ENCODE assay signal across 21 cellular contexts in the genomic region with DNA sequence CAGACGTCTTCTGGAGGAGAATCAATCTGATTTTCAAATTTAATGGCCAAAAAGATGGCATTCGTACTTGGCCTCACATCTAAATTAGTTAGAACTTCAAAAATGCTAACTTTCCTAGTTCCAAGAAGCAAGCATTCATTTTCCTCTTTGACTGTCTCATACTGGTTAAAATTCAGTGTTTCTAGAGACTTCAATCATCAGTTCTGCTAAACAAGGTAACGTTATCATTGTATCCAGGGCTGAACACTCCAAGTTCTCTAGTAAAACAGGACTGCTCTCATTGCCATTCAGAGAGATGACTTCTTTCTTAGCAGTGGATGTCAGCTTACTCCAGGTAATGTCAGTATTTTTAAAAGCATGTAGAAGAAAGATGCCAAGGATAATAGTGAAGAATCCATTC. TPM values are rescaled to one million over a fixed set of nuclear protein-coding genes. Genes with fewer than 3 reads are reported as not detected.
DNase-seq lines count a peak whose midpoint lies in the region; ATAC-seq and TF ChIP-seq lines count a peak whose summit lies in the region.
"Had no signal": no experiment of that assay in that cellular context is flagged by ENCODE, and none has a peak within 500 bp of the region (broad histone marks: within the 10 kb centered on the region; RNA-seq: fewer than 3 reads in every experiment).

No MANE protein-coding gene starts in this region.

- TF ChIP-seq RAD21 in SK-N-SH (IDR thresholded peaks at IDR 0.05; ENCODE audit: low read length), result no peak

- peaks cover 13% of the 10 kb centered on the region for H3K4me1 Mint-ChIP-seq in activated CD4-positive, alpha-beta T cell treated with anti-CD3 and anti-CD28 coated beads for 36 hours
- H3K4me1 Mint-ChIP-seq in activated naive CD4-positive, alpha-beta T cell treated with anti-CD3 and anti-CD28 coated beads for 36 hours (ENCODE audit: low read depth), result peaks cover 16% of the 10 kb centered on the region
- H3K4me1 Mint-ChIP-seq in activated T-helper 17 cell treated with anti-CD3 and anti-CD28 coated beads, Interleukin-2, amount 50 U/mL, for 72 hours, result peaks cover 12% of the 10 kb centered on the region
- peaks cover 10% of the 10 kb centered on the region for H3K4me1 Mint-ChIP-seq in stimulated activated effector memory CD8-positive, alpha-beta T cell treated with anti-CD3 and anti-CD28 coated beads, Interleukin-12 subunit alpha, Interleukin-12 subunit beta, amount 100 ng/mL, for 72 hours

- TF ChIP-seq EP300 in SK-N-SH (IDR thresholded peaks at IDR 0.05; ENCODE audit: borderline replicate concordance in 1 of 2, low read depth in 1 of 2, low read length in 1 of 2), result no peak

- no peaks in the 10 kb centered on the region for H3F3A ChIP-seq in SK-N-SH (replicated peaks; ENCODE audit: insufficient read depth)

- H3K27me3 Mint-ChIP-seq in activated CD4-positive, alpha-beta T cell treated with anti-CD3 and anti-CD28 coated beads for 36 hours, result no peaks in the 10 kb centered on the region
- peaks cover 5% of the 10 kb centered on the region for H3K27me3 Mint-ChIP-seq in activated naive CD4-positive, alpha-beta T cell treated with anti-CD3 and anti-CD28 coated beads for 36 hours (ENCODE audit: low read depth)
- peaks cover 10% of the 10 kb centered on the region for H3K27me3 Mint-ChIP-seq in activated T-helper 17 cell treated with anti-CD3 and anti-CD28 coated beads, Interleukin-2, amount 50 U/mL, for 72 hours

- intact Hi-C loops in activated CD4-positive, alpha-beta T cell treated with anti-CD3 and anti-CD28 coated beads for 36 hours (cut with DNase I, micrococcal nuclease), result loop anchor here in 1 of 2 experiments (1.0 to 10.0 kb wide), 4 partner anchors 34 to 1116 kb away; partner anchors contain the start of genes ENTPD6 and VSX1
- intact Hi-C loops in activated naive CD4-positive, alpha-beta T cell treated with anti-CD3 and anti-CD28 coated beads for 36 hours (cut with micrococcal nuclease), result loop anchor here (1.0 to 5.0 kb wide), 3 partner anchors 34 to 76 kb away; no protein-coding TSS in a partner anchor

- 7% methylated on average over 3 of the region's 3 CpGs for WGBS in SK-N-SH (ENCODE audit: low lambda C conversion rate)

- no peak overlapping the region for H3K9ac ChIP-seq in SK-N-SH
- H3K9ac ChIP-seq: GM23248, KMS-11 had no signal

- H3K79me2 ChIP-seq in SK-N-SH (ENCODE audit: insufficient read depth), result no peaks in the 10 kb centered on the region

- H3K27me3 ChIP-seq in SK-N-SH (ENCODE audit: insufficient read depth), result no peaks in the 10 kb centered on the region; the same call in 1 of the 2 replicates

- no peak for TF ChIP-seq CTCF in SK-N-SH (IDR thresholded peaks at IDR 0.05)

- no peak for DNase-seq in activated CD4-positive, alpha-beta T cell treated with anti-CD3 and anti-CD28 coated beads for 36 hours
- no peak for DNase-seq in activated CD4-positive, alpha-beta T cell treated with anti-CD3 and anti-CD28 coated beads, Interleukin-2, amount 50 U/mL, for 1 hour
- DNase-seq in activated naive CD4-positive, alpha-beta T cell treated with anti-CD3 and anti-CD28 coated beads, Interleukin-2, amount 50 U/mL, for 72 hours (ENCODE audit: low spot score in 2 of 2), result no peak
- no peak for DNase-seq in activated naive CD4-positive, alpha-beta T cell treated with anti-CD3 and anti-CD28 coated beads for 36 hours
- no peak for DNase-seq in stimulated activated effector memory CD8-positive, alpha-beta T cell treated with anti-CD3 and anti-CD28 coated beads, Interleukin-12 subunit alpha, Interleukin-12 subunit beta, amount 100 ng/mL, for 72 hours (ENCODE audit: low spot score in 2 of 2)
- no peak for DNase-seq in SK-N-SH
- DNase-seq: 8988T; CD4-positive, alpha-beta T cell; GM23248; HCEC 1CT; NCI-H1417; NCI-H187 treated with DMSO at 0.1 percent for 48 hours; NCI-H345; NCI-H524 treated with DMSO at 0.1 percent for 48 hours; PC-9; SJCRH30 had no signal

- H3K27ac ChIP-seq in SK-N-SH (ENCODE audit: low read depth in 2 of 2, low read length in 1 of 2), result no peak overlapping the region
- H3K27ac ChIP-seq: GM23248, HL-60, KMS-11, PC-9, SJCRH30 had no signal

- CTCF ChIA-PET in activated CD4-positive, alpha-beta T cell treated with anti-CD3 and anti-CD28 coated beads for 36 hours (lab: Charles Lee), result interaction anchor here (0.9 to 1.8 kb wide), 3 partner anchors 12 to 77 kb away, joined by 3 to 8 read pairs (median 5); no protein-coding TSS in a partner anchor
- CTCF ChIA-PET in activated naive CD4-positive, alpha-beta T cell treated with anti-CD3 and anti-CD28 coated beads for 36 hours (lab: Charles Lee), result interaction anchor here (0.6 to 1.1 kb wide), 2 partner anchors 87 to 165 kb away, joined by 3 read pairs; no protein-coding TSS in a partner anchor
- CTCF ChIA-PET in SK-N-SH (lab: Yijun Ruan, JAX), result no interaction called here

- POLR2A ChIA-PET in activated CD4-positive, alpha-beta T cell treated with anti-CD3 and anti-CD28 coated beads for 36 hours (lab: Charles Lee), result no interaction called here
- POLR2A ChIA-PET in SK-N-SH (lab: Yijun Ruan, JAX), result no interaction called here

- no peaks in the 10 kb centered on the region for H3K36me3 ChIP-seq in SK-N-SH (replicated peaks in 1 of 2; ENCODE audit: control insufficient read depth in 1 of 2, insufficient read depth in 2 of 2, low read length in 1 of 2)
- H3K36me3 ChIP-seq: SJCRH30 had no signal

- H3K27ac Mint-ChIP-seq in activated CD4-positive, alpha-beta T cell treated with anti-CD3 and anti-CD28 coated beads for 36 hours, result peak overlapping the region; percentile 12
- peak overlapping the region; percentile 18 to 70 for H3K27ac Mint-ChIP-seq in activated naive CD4-positive, alpha-beta T cell treated with anti-CD3 and anti-CD28 coated beads, Interleukin-2, amount 50 U/mL, for 72 hours
- no peak overlapping the region for H3K27ac Mint-ChIP-seq in activated naive CD4-positive, alpha-beta T cell treated with anti-CD3 and anti-CD28 coated beads for 36 hours
- H3K27ac Mint-ChIP-seq in activated T-helper 17 cell treated with anti-CD3 and anti-CD28 coated beads, Interleukin-2, amount 50 U/mL, for 72 hours, result peak overlapping the region; percentile 61
- H3K27ac Mint-ChIP-seq in stimulated activated effector memory CD8-positive, alpha-beta T cell treated with anti-CD3 and anti-CD28 coated beads, Interleukin-12 subunit alpha, Interleukin-12 subunit beta, amount 100 ng/mL, for 72 hours, result no peak overlapping the region
- H3K27ac Mint-ChIP-seq: B cell; CD4-positive, alpha-beta T cell had no signal

- H2AFZ ChIP-seq in SK-N-SH (ENCODE audit: low read depth), result no peak overlapping the region
- H2AFZ ChIP-seq: GM23248, PC-9 had no signal

- H3K4me3 Mint-ChIP-seq in activated CD4-positive, alpha-beta T cell treated with anti-CD3 and anti-CD28 coated beads for 36 hours, result no peak overlapping the region
- no peak overlapping the region for H3K4me3 Mint-ChIP-seq in activated naive CD4-positive, alpha-beta T cell treated with anti-CD3 and anti-CD28 coated beads for 36 hours
- no peak overlapping the region for H3K4me3 Mint-ChIP-seq in activated T-helper 17 cell treated with anti-CD3 and anti-CD28 coated beads, Interleukin-2, amount 50 U/mL, for 72 hours
- no peak overlapping the region for H3K4me3 Mint-ChIP-seq in stimulated activated effector memory CD8-positive, alpha-beta T cell treated with anti-CD3 and anti-CD28 coated beads, Interleukin-12 subunit alpha, Interleukin-12 subunit beta, amount 100 ng/mL, for 72 hours
- H3K4me3 Mint-ChIP-seq: B cell; CD4-positive, alpha-beta T cell had no signal

- H3K9me2 ChIP-seq in SK-N-SH, result no peaks in the 10 kb centered on the region

- H3K4me2 ChIP-seq in SK-N-SH, result no peak overlapping the region
- H3K4me2 ChIP-seq: KMS-11, PC-9 had no signal

- no peaks in the 10 kb centered on the region for H3K4me1 ChIP-seq in SK-N-SH (ENCODE audit: control insufficient read depth in 1 of 2, insufficient read depth in 2 of 2, low read depth in 1 of 2, low read length in 1 of 2)
- H3K4me1 ChIP-seq: SJCRH30 had no signal

- peaks cover 2% of the 10 kb centered on the region for H3K9me3 Mint-ChIP-seq in activated CD4-positive, alpha-beta T cell treated with anti-CD3 and anti-CD28 coated beads for 36 hours (ENCODE audit: low read depth)
- H3K9me3 Mint-ChIP-seq in activated naive CD4-positive, alpha-beta T cell treated with anti-CD3 and anti-CD28 coated beads, Interleukin-2, amount 50 U/mL, for 72 hours, result peaks cover 0 to 5% of the 10 kb centered on the region in 2 donors
- H3K9me3 Mint-ChIP-seq in activated naive CD4-positive, alpha-beta T cell treated with anti-CD3 and anti-CD28 coated beads for 36 hours, result no peaks in the 10 kb centered on the region
- H3K9me3 Mint-ChIP-seq in activated T-helper 17 cell treated with anti-CD3 and anti-CD28 coated beads, Interleukin-2, amount 50 U/mL, for 72 hours, result no peaks in the 10 kb centered on the region
- no peaks in the 10 kb centered on the region for H3K9me3 Mint-ChIP-seq in stimulated activated effector memory CD8-positive, alpha-beta T cell treated with anti-CD3 and anti-CD28 coated beads, Interleukin-12 subunit alpha, Interleukin-12 subunit beta, amount 100 ng/mL, for 72 hours
- H3K9me3 Mint-ChIP-seq: CD4-positive, alpha-beta T cell had no signal

- no peaks in the 10 kb centered on the region for H3K9me3 ChIP-seq in SK-N-SH
- H3K9me3 ChIP-seq: SJCRH30 had no signal

- no peak overlapping the region for H3K4me3 ChIP-seq in SK-N-SH (ENCODE audit: low read depth in 2 of 2, low read length in 1 of 2)
- H3K4me3 ChIP-seq: GM23248, PC-9, SJCRH30 had no signal

- H3K36me3 Mint-ChIP-seq in activated CD4-positive, alpha-beta T cell treated with anti-CD3 and anti-CD28 coated beads for 36 hours (ENCODE audit: low read depth), result no peaks in the 10 kb centered on the region
- peaks cover 0 to 6% of the 10 kb centered on the region in 2 donors for H3K36me3 Mint-ChIP-seq in activated naive CD4-positive, alpha-beta T cell treated with anti-CD3 and anti-CD28 coated beads, Interleukin-2, amount 50 U/mL, for 72 hours
- no peaks in the 10 kb centered on the region for H3K36me3 Mint-ChIP-seq in activated naive CD4-positive, alpha-beta T cell treated with anti-CD3 and anti-CD28 coated beads for 36 hours (ENCODE audit: low read depth)
- no peaks in the 10 kb centered on the region for H3K36me3 Mint-ChIP-seq in activated T-helper 17 cell treated with anti-CD3 and anti-CD28 coated beads, Interleukin-2, amount 50 U/mL, for 72 hours (ENCODE audit: low read depth)
- H3K36me3 Mint-ChIP-seq in stimulated activated effector memory CD8-positive, alpha-beta T cell treated with anti-CD3 and anti-CD28 coated beads, Interleukin-12 subunit alpha, Interleukin-12 subunit beta, amount 100 ng/mL, for 72 hours, result no peaks in the 10 kb centered on the region

- H4K20me1 ChIP-seq in SK-N-SH (ENCODE audit: insufficient read depth), result no peaks in the 10 kb centered on the region

- peak; percentile 63 for ATAC-seq in activated CD4-positive, alpha-beta T cell treated with anti-CD3 and anti-CD28 coated beads for 36 hours
- peak; percentile 48 to 76 for ATAC-seq in activated naive CD4-positive, alpha-beta T cell treated with anti-CD3 and anti-CD28 coated beads, Interleukin-2, amount 50 U/mL, for 72 hours
- peak; percentile 61 for ATAC-seq in activated T-helper 17 cell treated with anti-CD3 and anti-CD28 coated beads, Interleukin-2, amount 50 U/mL, for 72 hours (replicated peaks)
- peak; percentile 43 for ATAC-seq in stimulated activated effector memory CD8-positive, alpha-beta T cell treated with anti-CD3 and anti-CD28 coated beads, Interleukin-12 subunit alpha, Interleukin-12 subunit beta, amount 100 ng/mL, for 72 hours
- ATAC-seq in HG03520 (IDR thresholded peaks at IDR 0.05; ENCODE audit: unreplicated experiment), result no peak

RNA-seq across cellular contexts. Expression of gene ENTPD6, which starts 34.6 kb away (rescaled TPM):
- 10 to 100 TPM; 34.3 to 41.5 TPM for total RNA-seq in activated CD4-positive, alpha-beta T cell treated with anti-CD3 and anti-CD28 coated beads for 36 hours
- 10 to 100 TPM; 38.8 to 45.6 TPM for total RNA-seq in activated naive CD4-positive, alpha-beta T cell treated with anti-CD3 and anti-CD28 coated beads, Interleukin-2, amount 50 U/mL, for 72 hours
- total RNA-seq in activated naive CD4-positive, alpha-beta T cell treated with anti-CD3 and anti-CD28 coated beads for 36 hours, result 10 to 100 TPM; 63.6 to 66.6 TPM
- 10 to 100 TPM; 40.0 to 46.2 TPM for total RNA-seq in activated T-helper 17 cell treated with anti-CD3 and anti-CD28 coated beads, Interleukin-2, amount 50 U/mL, for 72 hours
- polyA plus RNA-seq in SK-N-SH (2012; rRNA removed), result 76.1 and 78.2 TPM in 2 replicates
- 36.3 and 54.5 TPM in 2 replicates for polyA plus RNA-seq in SK-N-SH (2012; cell fraction: cytosol; rRNA removed)
- polyA plus RNA-seq in SK-N-SH (2012; cell fraction: nucleus; rRNA removed), result 172 and 200 TPM in 2 replicates

Comparison
In these comparisons a context has a peak if more than half of its experiments do, and no peak if none do; other contexts are left out.
1. H3K27ac Mint-ChIP-seq: peak in activated CD4-positive, alpha-beta T cell treated with anti-CD3 and anti-CD28 coated beads for 36 hours (single experiment), activated naive CD4-positive, alpha-beta T cell treated with anti-CD3 and anti-CD28 coated beads, Interleukin-2, amount 50 U/mL, for 72 hours (2 of 2) and activated T-helper 17 cell treated with anti-CD3 and anti-CD28 coated beads, Interleukin-2, amount 50 U/mL, for 72 hours (single experiment); none in activated naive CD4-positive, alpha-beta T cell treated with anti-CD3 and anti-CD28 coated beads for 36 hours (single experiment) and stimulated activated effector memory CD8-positive, alpha-beta T cell treated with anti-CD3 and anti-CD28 coated beads, Interleukin-12 subunit alpha, Interleukin-12 subunit beta, amount 100 ng/mL, for 72 hours (single experiment).